ENCODE assay signal across 1 cellular context in the genomic region with DNA sequence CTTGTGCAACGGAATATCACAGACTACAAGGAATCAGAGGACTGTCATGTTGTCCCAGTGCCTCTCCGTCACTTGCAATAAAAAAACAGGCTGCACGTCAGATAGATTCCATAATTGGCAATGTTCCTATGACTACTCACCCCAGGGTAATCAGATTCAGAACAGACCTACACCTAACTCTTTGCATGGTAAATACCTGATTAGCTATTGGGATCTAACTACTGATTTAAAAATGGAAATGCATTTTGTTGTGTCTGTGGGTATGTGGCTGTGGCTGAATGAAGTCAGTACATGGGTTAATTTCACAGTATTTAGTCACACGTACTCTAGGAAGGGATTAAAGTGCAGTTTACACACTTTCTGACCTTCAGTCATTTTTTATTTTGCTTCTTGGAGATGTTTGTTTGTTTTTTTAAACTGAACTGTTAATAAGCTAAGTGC.
TF ChIP-seq lines count a peak whose summit lies in the region.

No MANE protein-coding gene starts in this region.

TF ChIP-seq in HepG2, 621 proteins besides CTCF, POLR2A, EP300 and RAD21 (continues in another document):
- TF ChIP-seq, protein P1, sequence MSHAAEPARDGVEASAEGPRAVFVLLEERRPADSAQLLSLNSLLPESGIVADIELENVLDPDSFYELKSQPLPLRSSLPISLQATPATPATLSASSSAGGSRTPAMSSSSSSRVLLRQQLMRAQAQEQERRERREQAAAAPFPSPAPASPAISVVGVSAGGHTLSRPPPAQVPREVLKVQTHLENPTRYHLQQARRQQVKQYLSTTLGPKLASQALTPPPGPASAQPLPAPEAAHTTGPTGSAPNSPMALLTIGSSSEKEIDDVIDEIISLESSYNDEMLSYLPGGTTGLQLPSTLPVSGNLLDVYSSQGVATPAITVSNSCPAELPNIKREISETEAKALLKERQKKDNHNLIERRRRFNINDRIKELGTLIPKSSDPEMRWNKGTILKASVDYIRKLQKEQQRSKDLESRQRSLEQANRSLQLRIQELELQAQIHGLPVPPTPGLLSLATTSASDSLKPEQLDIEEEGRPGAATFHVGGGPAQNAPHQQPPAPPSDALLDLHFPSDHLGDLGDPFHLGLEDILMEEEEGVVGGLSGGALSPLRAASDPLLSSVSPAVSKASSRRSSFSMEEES (CRISPR knock-in tag; IDR thresholded peaks at IDR 0.05) = no peak
- 0 out of 2 replicates have a peak, but pooled peaks have one; percentile 7 for TF ChIP-seq CEBPG (CRISPR knock-in tag; IDR thresholded peaks at IDR 0.05)
- 0 out of 2 replicates have a peak, but pooled peaks have one; percentile 23 for TF ChIP-seq SRF (IDR thresholded peaks at IDR 0.05; ENCODE audit: low read depth, low read length)
- peak; percentile 50; the same call in 1 of the 2 replicates for TF ChIP-seq HNF4G (IDR thresholded peaks at IDR 0.05; ENCODE audit: borderline replicate concordance, low read depth, low read length)
- no peak for TF ChIP-seq HNF4G (CRISPR knock-in tag; IDR thresholded peaks at IDR 0.05; ENCODE audit: borderline replicate concordance, low read depth)
- TF ChIP-seq ZNF441 (CRISPR knock-in tag; IDR thresholded peaks at IDR 0.05; ENCODE audit: borderline replicate concordance) = 0 out of 2 replicates have a peak, but pooled peaks have one; percentile 17
- TF ChIP-seq SOX5 (CRISPR knock-in tag; IDR thresholded peaks at IDR 0.05; ENCODE audit: borderline replicate concordance) = peak; percentile 65
- 0 out of 2 replicates have a peak, but pooled peaks have one; percentile 57 for TF ChIP-seq SNAPC5 (CRISPR knock-in tag; IDR thresholded peaks at IDR 0.05; ENCODE audit: borderline replicate concordance)
- TF ChIP-seq IRF2 (CRISPR knock-in tag; IDR thresholded peaks at IDR 0.05) = 0 out of 2 replicates have a peak, but pooled peaks have one; percentile 33
- TF ChIP-seq NR1H2 (CRISPR knock-in tag; IDR thresholded peaks at IDR 0.05; ENCODE audit: borderline replicate concordance, low read depth) = no peak
- TF ChIP-seq KAT8 (CRISPR knock-in tag; IDR thresholded peaks at IDR 0.05) = 0 out of 2 replicates have a peak, but pooled peaks have one; percentile 23
- peak; percentile 45; the same call in 1 of the 2 replicates for TF ChIP-seq ZBTB20 (CRISPR knock-in tag; IDR thresholded peaks at IDR 0.05; ENCODE audit: borderline replicate concordance, low read depth)
- TF ChIP-seq CBX2 (IDR thresholded peaks at IDR 0.05; ENCODE audit: low read depth, low read length) = no peak
- TF ChIP-seq CBX2 (CRISPR knock-in tag; IDR thresholded peaks at IDR 0.05; ENCODE audit: low read depth) = 0 out of 2 replicates have a peak, but pooled peaks have one; percentile 18
- TF ChIP-seq ZNF878 (CRISPR knock-in tag; IDR thresholded peaks at IDR 0.05) = peak; percentile 32; the same call in 1 of the 2 replicates
- TF ChIP-seq TBX3 (IDR thresholded peaks at IDR 0.05; ENCODE audit: borderline replicate concordance) = peak; percentile 59; the same call in 1 of the 2 replicates
- peak; percentile 50; the same call in 1 of the 2 replicates for TF ChIP-seq MEF2D (CRISPR knock-in tag; IDR thresholded peaks at IDR 0.05)
- no peak for TF ChIP-seq ZBTB37 (CRISPR knock-in tag; IDR thresholded peaks at IDR 0.05)
- no peak for TF ChIP-seq LRRFIP1 (CRISPR knock-in tag; conservative IDR thresholded peaks at IDR 0.05)
- TF ChIP-seq PITX1 (CRISPR knock-in tag; IDR thresholded peaks at IDR 0.05) = peak; percentile 55; the same call in 1 of the 2 replicates
- peak; percentile 58 for TF ChIP-seq HDAC2 (CRISPR knock-in tag; IDR thresholded peaks at IDR 0.05)
- 0 out of 2 replicates have a peak, but pooled peaks have one; percentile 25 for TF ChIP-seq ZNF292 (CRISPR knock-in tag; IDR thresholded peaks at IDR 0.05; ENCODE audit: borderline replicate concordance, low read depth)
- TF ChIP-seq SMAD3 (CRISPR knock-in tag; IDR thresholded peaks at IDR 0.05) = peak; percentile 48; the same call in 1 of the 2 replicates
- no peak for TF ChIP-seq ZNF570 (CRISPR knock-in tag; IDR thresholded peaks at IDR 0.05; ENCODE audit: borderline replicate concordance)
- peak; percentile 41; the same call in 1 of the 2 replicates for TF ChIP-seq ZNF609 (CRISPR knock-in tag; IDR thresholded peaks at IDR 0.05; ENCODE audit: borderline replicate concordance)
- TF ChIP-seq AHDC1 (CRISPR knock-in tag; IDR thresholded peaks at IDR 0.05; ENCODE audit: borderline replicate concordance) = peak; percentile 91; the same call in 1 of the 2 replicates
- no peak for TF ChIP-seq ZNF572 (CRISPR knock-in tag; IDR thresholded peaks at IDR 0.05)
- TF ChIP-seq AKAP8 (CRISPR knock-in tag; IDR thresholded peaks at IDR 0.05) = no peak
- TF ChIP-seq TGIF2 (CRISPR knock-in tag; IDR thresholded peaks at IDR 0.05) = no peak
- TF ChIP-seq, protein P2, sequence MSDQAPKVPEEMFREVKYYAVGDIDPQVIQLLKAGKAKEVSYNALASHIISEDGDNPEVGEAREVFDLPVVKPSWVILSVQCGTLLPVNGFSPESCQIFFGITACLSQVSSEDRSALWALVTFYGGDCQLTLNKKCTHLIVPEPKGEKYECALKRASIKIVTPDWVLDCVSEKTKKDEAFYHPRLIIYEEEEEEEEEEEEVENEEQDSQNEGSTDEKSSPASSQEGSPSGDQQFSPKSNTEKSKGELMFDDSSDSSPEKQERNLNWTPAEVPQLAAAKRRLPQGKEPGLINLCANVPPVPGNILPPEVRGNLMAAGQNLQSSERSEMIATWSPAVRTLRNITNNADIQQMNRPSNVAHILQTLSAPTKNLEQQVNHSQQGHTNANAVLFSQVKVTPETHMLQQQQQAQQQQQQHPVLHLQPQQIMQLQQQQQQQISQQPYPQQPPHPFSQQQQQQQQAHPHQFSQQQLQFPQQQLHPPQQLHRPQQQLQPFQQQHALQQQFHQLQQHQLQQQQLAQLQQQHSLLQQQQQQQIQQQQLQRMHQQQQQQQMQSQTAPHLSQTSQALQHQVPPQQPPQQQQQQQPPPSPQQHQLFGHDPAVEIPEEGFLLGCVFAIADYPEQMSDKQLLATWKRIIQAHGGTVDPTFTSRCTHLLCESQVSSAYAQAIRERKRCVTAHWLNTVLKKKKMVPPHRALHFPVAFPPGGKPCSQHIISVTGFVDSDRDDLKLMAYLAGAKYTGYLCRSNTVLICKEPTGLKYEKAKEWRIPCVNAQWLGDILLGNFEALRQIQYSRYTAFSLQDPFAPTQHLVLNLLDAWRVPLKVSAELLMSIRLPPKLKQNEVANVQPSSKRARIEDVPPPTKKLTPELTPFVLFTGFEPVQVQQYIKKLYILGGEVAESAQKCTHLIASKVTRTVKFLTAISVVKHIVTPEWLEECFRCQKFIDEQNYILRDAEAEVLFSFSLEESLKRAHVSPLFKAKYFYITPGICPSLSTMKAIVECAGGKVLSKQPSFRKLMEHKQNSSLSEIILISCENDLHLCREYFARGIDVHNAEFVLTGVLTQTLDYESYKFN (CRISPR knock-in tag; conservative IDR thresholded peaks at IDR 0.05) = peak; percentile 89
- peak; percentile 41; the same call in 1 of the 2 replicates for TF ChIP-seq NCOA2 (CRISPR knock-in tag; IDR thresholded peaks at IDR 0.05)
- TF ChIP-seq HNRNPK (IDR thresholded peaks at IDR 0.05; ENCODE audit: low read depth, low read length, poor library complexity, severe bottlenecking) = no peak
- 0 out of 2 replicates have a peak, but pooled peaks have one; percentile 36 for TF ChIP-seq ZSCAN29 (CRISPR knock-in tag; conservative IDR thresholded peaks at IDR 0.05)
- no peak for TF ChIP-seq SUZ12 (IDR thresholded peaks at IDR 0.05; ENCODE audit: low read depth, low read length)
